ENCODE assay signal across 9 cellular contexts in genomic region chr15:40764766-40765136, GRCh38. TPM values are rescaled to one million over a fixed set of nuclear protein-coding genes. Genes with fewer than 3 reads are reported as not detected.
DNase-seq lines count a peak whose midpoint lies in the region; ATAC-seq, FAIRE-seq and TF ChIP-seq lines count a peak whose summit lies in the region.
"Had no signal": no experiment of that assay in that cellular context is flagged by ENCODE, and none has a peak within 500 bp of the region (broad histone marks: within the 10 kb centered on the region; RNA-seq: fewer than 3 reads in every experiment).

No MANE protein-coding gene starts in this region.

- no peak overlapping the region for H3K27ac ChIP-seq in cardiac muscle cell
- H3K27ac ChIP-seq in K562 (ENCODE audit: extremely low read depth, low read depth, low read length): peak overlapping the region; percentile 82
- no peak overlapping the region for H3K27ac ChIP-seq in mesodermal cell (ENCODE audit: low read depth, low read length, severe bottlenecking)
- peak overlapping the region; percentile 79 for H3K27ac ChIP-seq in urinary bladder (ENCODE audit: low read depth)

- H3K4me1 ChIP-seq in cardiac muscle cell (ENCODE audit: low read depth) (peaks cover 3% of the 10 kb centered on the region), K562 (replicated peaks in 1 of 2; ENCODE audit: control insufficient read depth in 2 of 2, insufficient read depth in 2 of 2, low read length in 2 of 2) (peaks cover 21 to 64% of the 10 kb centered on the region in 2 experiments; a peak in 4 of 5 replicates), mesodermal cell (ENCODE audit: control insufficient read depth, insufficient read depth, low read length, poor library complexity, severe bottlenecking) (peaks cover 40% of the 10 kb centered on the region), urinary bladder (ENCODE audit: insufficient read depth) (no peaks in the 10 kb centered on the region)

- 27% methylated on average over 6 of the region's 6 CpGs for WGBS in K562 (ENCODE audit: insufficient coverage, low coverage, missing lambda C conversion rate)
- WGBS in mesodermal cell (ENCODE audit: insufficient coverage in 2 of 2), 2 experiments: 70 to 78% methylated on average over 6 of the region's 6 CpGs
- WGBS in urinary bladder: 35% methylated on average over 6 of the region's 6 CpGs

- no peak for TF ChIP-seq CTCF in cardiac muscle cell (IDR thresholded peaks at IDR 0.05; ENCODE audit: low read depth, low read length)
- TF ChIP-seq CTCF in K562 (IDR thresholded peaks at IDR 0.05 in 2 of 3, conservative IDR thresholded peaks at IDR 0.05 in 1 of 3; ENCODE audit: insufficient read depth in 2 of 3, low read depth in 1 of 3, low read length in 3 of 3): no peak

- H3K79me2 ChIP-seq in K562 (ENCODE audit: control insufficient read depth, insufficient read depth, low read length): no peaks in the 10 kb centered on the region

- no peaks in the 10 kb centered on the region for H3K9me3 ChIP-seq in cardiac muscle cell (ENCODE audit: low read depth)
- no peaks in the 10 kb centered on the region for H3K9me3 ChIP-seq in K562 (replicated peaks; ENCODE audit: control insufficient read depth, insufficient read depth, low read depth, low read length)
- H3K9me3 ChIP-seq in mesodermal cell (ENCODE audit: control insufficient read depth, low read length): no peaks in the 10 kb centered on the region

- CTCF ChIA-PET in K562 (lab: Yijun Ruan, JAX; ENCODE audit: low intra/inter-chr PET ratio): no interaction called here

- peak overlapping the region; percentile 51 for H3K4me3 ChIP-seq in cardiac muscle cell
- peak overlapping the region; percentile 64 for H3K4me3 ChIP-seq in K562
- peak overlapping the region; percentile 55 for H3K4me3 ChIP-seq in mesodermal cell (ENCODE audit: extremely low read depth, insufficient read depth, low read length, poor library complexity, severe bottlenecking)
- H3K4me3 ChIP-seq in urinary bladder (ENCODE audit: low read depth, low read length): peak overlapping the region; percentile 47

- H3K36me3 ChIP-seq in cardiac muscle cell (no peaks in the 10 kb centered on the region), K562 (ENCODE audit: control insufficient read depth, insufficient read depth, low read length) (peaks cover 16% of the 10 kb centered on the region; the same call in 1 of the 3 replicates), mesodermal cell (ENCODE audit: control insufficient read depth, insufficient read depth, low read length) (peaks cover 5% of the 10 kb centered on the region), urinary bladder (ENCODE audit: insufficient read depth) (no peaks in the 10 kb centered on the region)

- H4K20me1 ChIP-seq in K562 (replicated peaks; ENCODE audit: control insufficient read depth, insufficient read depth, low read length): no peaks in the 10 kb centered on the region; the same call in none of the 2 replicates

- TF ChIP-seq EP300 in K562 (IDR thresholded peaks at IDR 0.05; ENCODE audit: low read length): no peak

- no peak for TF ChIP-seq RAD21 in K562 (CRISPR knock-in tag; conservative IDR thresholded peaks at IDR 0.05 in 1 of 2, IDR thresholded peaks at IDR 0.05 in 1 of 2)

- intact Hi-C loops in cardiac septum (cut with DNase I): loop anchor here (5.0 kb wide), 1 partner anchor 72 kb away; no protein-coding TSS in a partner anchor
- intact Hi-C loops in K562 (cut with micrococcal nuclease): loop anchor here (10.0 kb wide), 1 partner anchor 170 kb away; the partner anchor contains the start of gene KNL1

- in situ Hi-C loops in K562 (cut with MboI): no loop called here

- peak overlapping the region; percentile 72 to 92 for H3K9ac ChIP-seq in K562 (ENCODE audit: insufficient read depth in 1 of 2, low read depth in 2 of 2, low read length in 2 of 2)

- FAIRE-seq in K562 (lab: Jason Lieb, UNC): peak; percentile 23

- BruUV-seq in K562 (replicated peaks; lab: Mats Ljungman, UMichigan): TSS peak; percentile 57

- H3K27me3 ChIP-seq in cardiac muscle cell (no peaks in the 10 kb centered on the region), K562 (ENCODE audit: control insufficient read depth in 2 of 2, insufficient read depth in 2 of 2, low read length in 2 of 2) (no peaks in the 10 kb centered on the region)

- DNase-seq in cardiac muscle cell (ENCODE audit: low read depth in 1 of 2, low spot score in 1 of 2) (peak; percentile 22 to 31), cardiac septum (ENCODE audit: low spot score) (no peak), K562 (ENCODE audit: extremely low read depth in 1 of 4, low spot score in 3 of 4) (no peak), SKM-1 (lab: John Stamatoyannopoulos, UW; ENCODE audit: unreplicated experiment) (no peak), NOMO-1 treated with DMSO at 0.1 percent for 48 hours (lab: John Stamatoyannopoulos, UW; ENCODE audit: unreplicated experiment) (no peak)

- ATAC-seq in K562 (peak; percentile 0; the same call in 1 of the 3 replicates), HG02588 (IDR thresholded peaks at IDR 0.05; ENCODE audit: unreplicated experiment) (no peak)

- H3K9me1 ChIP-seq in K562 (ENCODE audit: control insufficient read depth, insufficient read depth, low read length): no peaks in the 10 kb centered on the region

- POLR2A ChIA-PET in K562 (lab: Yijun Ruan, JAX): interaction anchor here (0.5 to 3.8 kb wide), 14 partner anchors 8 to 434 kb away, joined by 3 to 18 read pairs (median 4); partner anchors contain the start of genes RAD51 and SPINT1

- no peak for TF ChIP-seq POLR2A in K562 (conservative IDR thresholded peaks at IDR 0.05)

- H2AFZ ChIP-seq in K562 (ENCODE audit: low read depth, low read length): peak overlapping the region; percentile 96

- peak overlapping the region; percentile 88 for H3K4me2 ChIP-seq in K562 (ENCODE audit: insufficient read depth, low read length)

RNA-seq across cellular contexts. Expression of gene GCHFR, which starts 0.9 kb away (rescaled TPM):
- total RNA-seq in cardiac muscle cell: 66.7 and 129 TPM in 2 replicates
- 86.2 and 126 TPM in 2 replicates for polyA plus RNA-seq in cardiac muscle cell
- 1.6 TPM for total RNA-seq in cardiac septum
- total RNA-seq in K562 (2011; cell fraction: chromatin; rRNA removed; ENCODE audit: low replicate concordance): 5.8 and 10.5 TPM in 2 replicates
- total RNA-seq in K562 (2011; cell fraction: nucleolus; rRNA removed): 15.2 and 19.6 TPM in 2 replicates
- 9.9 and 10.0 TPM in 2 replicates for total RNA-seq in K562 (2011; cell fraction: nucleoplasm; rRNA removed)
- 81.2 and 83.5 TPM in 2 replicates for total RNA-seq in K562 (2014; rRNA removed)
- total RNA-seq in K562 (2014; rRNA removed; fragmentation: Illumina TruSeq; extraction: Trizol): 5.3 and 8.7 TPM in 2 replicates
- total RNA-seq in K562 (2015; rRNA removed; fragmentation: Illumina TruSeq; extraction: Trizol): 28.2 and 30.0 TPM in 2 replicates
- 31.9 and 37.3 TPM in 2 replicates for total RNA-seq in K562 (2021)
- polyA plus RNA-seq in K562 (2011; rRNA removed): 20.8 and 33.6 TPM in 2 replicates
- 73.6 and 108 TPM in 2 replicates for polyA plus RNA-seq in K562 (2011; cell fraction: cytosol; rRNA removed)
- 19.7 and 25.2 TPM in 2 replicates for polyA plus RNA-seq in K562 (2011; cell fraction: nucleus; rRNA removed)
- polyA plus RNA-seq in K562 (2012): 27.0 and 47.9 TPM in 2 replicates
- 16.0 and 25.7 TPM in 2 replicates for polyA plus RNA-seq in K562 (2014; fragmentation: Illumina TruSeq; extraction: Trizol)
- polyA plus RNA-seq in K562 (2014; fragmentation: Nextera tagmentation; extraction: Ambion mirVana): 10 to 100 TPM; 10.1 to 18.2 TPM
- polyA plus RNA-seq in K562 (2014; rRNA removed): 55.2 and 75.1 TPM in 2 replicates
- 4.2 and 5.4 TPM in 2 replicates for polyA minus RNA-seq in K562 (2011; rRNA and poly(A)+ RNA removed)
- polyA minus RNA-seq in K562 (2011; cell fraction: cytosol; rRNA and poly(A)+ RNA removed): 9.0 and 17.8 TPM in 2 replicates
- 11.4 and 17.0 TPM in 2 replicates for polyA minus RNA-seq in K562 (2011; cell fraction: nucleus; rRNA and poly(A)+ RNA removed)
- polyA plus RNA-seq in mesodermal cell (2013, experiment 1 of 2): 23.3 TPM
- 24.0 TPM for polyA plus RNA-seq in mesodermal cell (2013, experiment 2 of 2)
- 2.9 TPM for total RNA-seq in urinary bladder
- polyA plus RNA-seq in urinary bladder: 28.7 TPM

RNA-seq across cellular contexts. Expression of gene C15orf62, which starts 5.0 kb away (rescaled TPM):
- total RNA-seq in cardiac muscle cell: 1.2 and 1.6 TPM in 2 replicates
- 1.5 and 2.8 TPM in 2 replicates for polyA plus RNA-seq in cardiac muscle cell
- total RNA-seq in cardiac septum: not detected
- total RNA-seq in K562 (2011; cell fraction: chromatin; rRNA removed; ENCODE audit: low replicate concordance): 0.51 and 0.67 TPM in 2 replicates
- 0.39 and 0.50 TPM in 2 replicates for total RNA-seq in K562 (2011; cell fraction: nucleolus; rRNA removed)
- total RNA-seq in K562 (2011; cell fraction: nucleoplasm; rRNA removed): 0.22 TPM in 1 of 2 replicates, not detected in the other
- 0.29 and 0.36 TPM in 2 replicates for total RNA-seq in K562 (2014; rRNA removed)
- total RNA-seq in K562 (2014; rRNA removed; fragmentation: Illumina TruSeq; extraction: Trizol): 0.22 and 0.29 TPM in 2 replicates
- total RNA-seq in K562 (2015; rRNA removed; fragmentation: Illumina TruSeq; extraction: Trizol): 0.57 and 0.76 TPM in 2 replicates
- 0.40 and 0.45 TPM in 2 replicates for total RNA-seq in K562 (2021)
- polyA plus RNA-seq in K562 (2011; rRNA removed): 0.08 and 0.20 TPM in 2 replicates
- 0.12 and 0.15 TPM in 2 replicates for polyA plus RNA-seq in K562 (2011; cell fraction: cytosol; rRNA removed)
- polyA plus RNA-seq in K562 (2011; cell fraction: nucleus; rRNA removed): 0.24 and 0.34 TPM in 2 replicates
- 1.0 and 2.9 TPM in 2 replicates for polyA plus RNA-seq in K562 (2012)
- 0.28 and 0.31 TPM in 2 replicates for polyA plus RNA-seq in K562 (2014; fragmentation: Illumina TruSeq; extraction: Trizol)
- under 1 TPM in 1 of 2 experiments, not detected in 1; 0.01 TPM for polyA plus RNA-seq in K562 (2014; fragmentation: Nextera tagmentation; extraction: Ambion mirVana)
- polyA plus RNA-seq in K562 (2014; rRNA removed): 0.17 and 0.32 TPM in 2 replicates
- polyA minus RNA-seq in K562 (2011; rRNA and poly(A)+ RNA removed): 0.28 and 0.36 TPM in 2 replicates
- not detected in 2 replicates for polyA minus RNA-seq in K562 (2011; cell fraction: cytosol; rRNA and poly(A)+ RNA removed)
- 0.27 and 0.67 TPM in 2 replicates for polyA minus RNA-seq in K562 (2011; cell fraction: nucleus; rRNA and poly(A)+ RNA removed)
- 0.48 TPM for polyA plus RNA-seq in mesodermal cell (2013, experiment 1 of 2)
- 0.35 TPM for polyA plus RNA-seq in mesodermal cell (2013, experiment 2 of 2)
- 0.11 TPM for total RNA-seq in urinary bladder
- polyA plus RNA-seq in urinary bladder: 1.2 TPM
- total RNA-seq: LHCN-M2 had no signal

RNA-seq across cellular contexts. Expression of gene RMDN3, which starts 9.7 kb away (rescaled TPM):
- 16.8 and 21.1 TPM in 2 replicates for total RNA-seq in cardiac muscle cell
- polyA plus RNA-seq in cardiac muscle cell: 24.5 and 28.6 TPM in 2 replicates
- total RNA-seq in cardiac septum: 21.1 TPM
- 63.2 and 82.7 TPM in 2 replicates for total RNA-seq in K562 (2011; cell fraction: chromatin; rRNA removed; ENCODE audit: low replicate concordance)
- total RNA-seq in K562 (2011; cell fraction: nucleolus; rRNA removed): 59.7 and 60.7 TPM in 2 replicates
- total RNA-seq in K562 (2011; cell fraction: nucleoplasm; rRNA removed): 60.9 and 71.7 TPM in 2 replicates
- total RNA-seq in K562 (2014; rRNA removed): 25.9 and 33.8 TPM in 2 replicates
- 23.5 and 24.9 TPM in 2 replicates for total RNA-seq in K562 (2014; rRNA removed; fragmentation: Illumina TruSeq; extraction: Trizol)
- total RNA-seq in K562 (2015; rRNA removed; fragmentation: Illumina TruSeq; extraction: Trizol): 25.4 and 26.4 TPM in 2 replicates
- total RNA-seq in K562 (2021): 38.2 and 39.4 TPM in 2 replicates
- polyA plus RNA-seq in K562 (2011; rRNA removed): 28.9 and 32.7 TPM in 2 replicates
- polyA plus RNA-seq in K562 (2011; cell fraction: cytosol; rRNA removed): 22.9 and 23.4 TPM in 2 replicates
- polyA plus RNA-seq in K562 (2011; cell fraction: nucleus; rRNA removed): 38.7 and 41.9 TPM in 2 replicates
- polyA plus RNA-seq in K562 (2012): 32.4 and 38.8 TPM in 2 replicates
- 31.4 and 33.3 TPM in 2 replicates for polyA plus RNA-seq in K562 (2014; fragmentation: Illumina TruSeq; extraction: Trizol)
- 1 to 10 TPM; 8.1 to 8.9 TPM for polyA plus RNA-seq in K562 (2014; fragmentation: Nextera tagmentation; extraction: Ambion mirVana)
- polyA plus RNA-seq in K562 (2014; rRNA removed): 35.7 and 36.4 TPM in 2 replicates
- polyA minus RNA-seq in K562 (2011; rRNA and poly(A)+ RNA removed): 19.4 and 23.6 TPM in 2 replicates
- polyA minus RNA-seq in K562 (2011; cell fraction: cytosol; rRNA and poly(A)+ RNA removed): 13.7 and 16.1 TPM in 2 replicates
- 13.3 and 25.8 TPM in 2 replicates for polyA minus RNA-seq in K562 (2011; cell fraction: nucleus; rRNA and poly(A)+ RNA removed)
- polyA plus RNA-seq in mesodermal cell (2013, experiment 1 of 2): 21.5 TPM
- 19.2 TPM for polyA plus RNA-seq in mesodermal cell (2013, experiment 2 of 2)
- 13.0 TPM for total RNA-seq in urinary bladder
- polyA plus RNA-seq in urinary bladder: 35.2 TPM

RNA-seq across cellular contexts. Expression of gene ZFYVE19, which starts 42.1 kb away (rescaled TPM):
- total RNA-seq in cardiac muscle cell: 21.0 and 41.3 TPM in 2 replicates
- 23.4 and 33.8 TPM in 2 replicates for polyA plus RNA-seq in cardiac muscle cell
- 11.0 TPM for total RNA-seq in cardiac septum
- total RNA-seq in K562 (2011; cell fraction: chromatin; rRNA removed; ENCODE audit: low replicate concordance): 53.9 and 97.1 TPM in 2 replicates
- 55.0 and 62.4 TPM in 2 replicates for total RNA-seq in K562 (2011; cell fraction: nucleolus; rRNA removed)
- 34.8 and 43.8 TPM in 2 replicates for total RNA-seq in K562 (2011; cell fraction: nucleoplasm; rRNA removed)
- 13.1 and 20.8 TPM in 2 replicates for total RNA-seq in K562 (2014; rRNA removed)
- total RNA-seq in K562 (2014; rRNA removed; fragmentation: Illumina TruSeq; extraction: Trizol): 7.9 and 13.1 TPM in 2 replicates
- total RNA-seq in K562 (2015; rRNA removed; fragmentation: Illumina TruSeq; extraction: Trizol): 20.7 and 22.5 TPM in 2 replicates
- total RNA-seq in K562 (2021): 18.2 and 19.9 TPM in 2 replicates
- 27.1 and 35.2 TPM in 2 replicates for polyA plus RNA-seq in K562 (2011; rRNA removed)
- 38.7 and 39.7 TPM in 2 replicates for polyA plus RNA-seq in K562 (2011; cell fraction: cytosol; rRNA removed)
- polyA plus RNA-seq in K562 (2011; cell fraction: nucleus; rRNA removed): 105 TPM in 2 replicates
- 23.5 and 35.7 TPM in 2 replicates for polyA plus RNA-seq in K562 (2012)
- polyA plus RNA-seq in K562 (2014; fragmentation: Illumina TruSeq; extraction: Trizol): 30.0 and 36.8 TPM in 2 replicates
- 1 to 10 TPM; 1.5 to 3.6 TPM for polyA plus RNA-seq in K562 (2014; fragmentation: Nextera tagmentation; extraction: Ambion mirVana)
- polyA plus RNA-seq in K562 (2014; rRNA removed): 23.4 and 23.5 TPM in 2 replicates
- polyA minus RNA-seq in K562 (2011; rRNA and poly(A)+ RNA removed): 22.6 and 25.2 TPM in 2 replicates
- 11.4 and 13.7 TPM in 2 replicates for polyA minus RNA-seq in K562 (2011; cell fraction: cytosol; rRNA and poly(A)+ RNA removed)
- polyA minus RNA-seq in K562 (2011; cell fraction: nucleus; rRNA and poly(A)+ RNA removed): 22.2 and 27.5 TPM in 2 replicates
- 19.7 TPM for polyA plus RNA-seq in mesodermal cell (2013, experiment 1 of 2)
- 18.6 TPM for polyA plus RNA-seq in mesodermal cell (2013, experiment 2 of 2)
- 20.3 TPM for total RNA-seq in urinary bladder
- 26.4 TPM for polyA plus RNA-seq in urinary bladder

RNA-seq across cellular contexts. Expression of gene DNAJC17, which starts 42.5 kb away (rescaled TPM):
- total RNA-seq in cardiac muscle cell (45.1 and 58.2 TPM in 2 replicates), cardiac septum (19.1 TPM), K562 (2014; rRNA removed) (57.9 and 60.3 TPM in 2 replicates), K562 (2014; rRNA removed; fragmentation: Illumina TruSeq; extraction: Trizol) (39.5 and 44.2 TPM in 2 replicates), K562 (2015; rRNA removed; fragmentation: Illumina TruSeq; extraction: Trizol) (58.4 and 61.5 TPM in 2 replicates), K562 (2021) (31.2 and 41.0 TPM in 2 replicates), urinary bladder (17.9 TPM)
- polyA plus RNA-seq in cardiac muscle cell (57.2 and 71.3 TPM in 2 replicates), K562 (2011; rRNA removed) (33.8 and 37.9 TPM in 2 replicates), K562 (2014; fragmentation: Illumina TruSeq; extraction: Trizol) (51.3 and 68.6 TPM in 2 replicates), K562 (2014; fragmentation: Nextera tagmentation; extraction: Ambion mirVana) (1 to 10 TPM; 2.4 to 9.1 TPM), K562 (2014; rRNA removed) (66.6 and 79.4 TPM in 2 replicates), urinary bladder (45.6 TPM)
- 52.2 and 75.8 TPM in 2 replicates for total RNA-seq in K562 (2011; cell fraction: chromatin; rRNA removed; ENCODE audit: low replicate concordance)
- 35.9 and 41.6 TPM in 2 replicates for total RNA-seq in K562 (2011; cell fraction: nucleolus; rRNA removed)
- total RNA-seq in K562 (2011; cell fraction: nucleoplasm; rRNA removed): 34.0 and 47.2 TPM in 2 replicates
- polyA plus RNA-seq in K562 (2011; cell fraction: cytosol; rRNA removed): 38.9 and 62.7 TPM in 2 replicates
- polyA plus RNA-seq in K562 (2011; cell fraction: nucleus; rRNA removed): 54.0 and 67.1 TPM in 2 replicates
- 31.6 and 35.7 TPM in 2 replicates for polyA plus RNA-seq in K562 (2012)
- polyA minus RNA-seq in K562 (2011; rRNA and poly(A)+ RNA removed): 24.9 and 30.8 TPM in 2 replicates
- 16.6 and 22.6 TPM in 2 replicates for polyA minus RNA-seq in K562 (2011; cell fraction: cytosol; rRNA and poly(A)+ RNA removed)
- polyA minus RNA-seq in K562 (2011; cell fraction: nucleus; rRNA and poly(A)+ RNA removed): 9.8 and 36.0 TPM in 2 replicates
- polyA plus RNA-seq in mesodermal cell (2013, experiment 1 of 2): 36.0 TPM
- polyA plus RNA-seq in mesodermal cell (2013, experiment 2 of 2): 42.1 TPM

Comparison
In these comparisons a context has a peak if more than half of its experiments do, and no peak if none do; other contexts are left out.
1. DNase-seq: peak in cardiac muscle cell (2 of 2); none in cardiac septum (single experiment), K562 (0 of 4), SKM-1 (single experiment) and NOMO-1 treated with DMSO at 0.1 percent for 48 hours (single experiment).
2. H3K27ac ChIP-seq: peak in K562 (single experiment) and urinary bladder (single experiment); none in cardiac muscle cell (single experiment) and mesodermal cell (single experiment).
3. Peak in every context shown above with its lines, with median percentiles within 50 percentile points of each other: H3K4me3 ChIP-seq.